Comparison of ENCODE assay signal across 9 cellular contexts in the genomic region with DNA sequence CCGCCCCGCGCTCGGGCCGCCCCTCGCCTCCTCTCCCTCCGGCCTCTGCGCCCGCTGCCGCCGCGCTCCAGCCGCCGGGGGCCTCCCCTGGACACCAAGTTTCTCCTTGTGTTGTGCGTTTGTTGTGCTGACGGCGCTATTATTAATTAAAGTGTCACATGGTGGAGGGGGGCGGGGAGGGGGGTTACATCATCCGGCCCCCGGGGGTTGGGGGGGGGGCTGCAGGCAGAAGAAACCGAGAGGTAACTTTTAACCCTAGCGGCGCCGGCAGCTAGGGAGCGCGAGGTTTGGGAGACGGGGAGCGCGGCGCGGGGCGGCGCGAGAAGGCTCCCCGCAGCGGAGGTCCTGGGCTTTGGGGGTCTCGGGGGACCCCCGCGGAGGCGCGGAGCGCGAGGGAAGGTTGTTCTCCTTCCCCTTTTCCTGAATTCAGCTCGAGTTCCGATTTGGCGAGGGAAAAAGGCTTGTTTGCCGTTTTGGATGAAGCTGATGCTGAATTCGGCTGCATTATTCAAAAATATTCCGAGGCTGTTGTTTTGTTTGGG. TPM values are rescaled to one million over a fixed set of nuclear protein-coding genes. Genes with fewer than 3 reads are reported as not detected.
A peak's percentile ranks its signal among the peaks of the same experiment; 100 is the strongest.
DNase-seq lines count a peak whose midpoint lies in the region; ATAC-seq, FAIRE-seq and TF ChIP-seq lines count a peak whose summit lies in the region.
"Had no signal": no experiment of that assay in that cellular context is flagged by ENCODE, and none has a peak within 500 bp of the region (broad histone marks: within the 10 kb centered on the region; RNA-seq: fewer than 3 reads in every experiment).

A gene (minus strand): TSS at position 117 of the 542 bp plus-strand sequence. CDS start 134 bp downstream, outside the sequence.

- H4K20me1 ChIP-seq in hepatocyte (ENCODE audit: insufficient read depth, poor library complexity, severe bottlenecking), result no peaks in the 10 kb centered on the region

- H2AFZ ChIP-seq in hepatocyte, result no peak within 1 kb of the TSS

- peak within 1 kb of the TSS; percentile 96 for H3K4me2 ChIP-seq in hepatocyte

- H3K4me1 ChIP-seq in hepatocyte (ENCODE audit: insufficient read depth), result peaks cover 28% of the 10 kb centered on the region
- H3K4me1 ChIP-seq in tibial artery, result peaks cover 5 to 47% (median 36%) of the 10 kb centered on the region in 4 donors

- no peaks in the 10 kb centered on the region for H3K9me2 ChIP-seq in hepatocyte (replicated peaks; ENCODE audit: insufficient read depth)

- H3K27ac ChIP-seq in hepatocyte, result no peak within 1 kb of the TSS
- H3K27ac ChIP-seq in tibial artery, result no peak within 1 kb of the TSS

- H3K4me3 ChIP-seq in HFF-Myc (replicated peaks; ENCODE audit: low read depth, low read length) (peak within 1 kb of the TSS; percentile 24; the same call in 1 of the 2 replicates), hepatocyte (peak within 1 kb of the TSS; percentile 16), tibial artery (peak within 1 kb of the TSS; percentile 38 to 45)

- intact Hi-C loops in tibial artery (cut with DNase I; ENCODE audit: low total_unique reads), result no loop called here

- H3K27me3 ChIP-seq in hepatocyte (peaks cover 81% of the 10 kb centered on the region), tibial artery (peaks cover 0 to 82% of the 10 kb centered on the region in 2 donors)

- FAIRE-seq in D721Med (lab: Jason Lieb, UNC), result no peak

- DNase-seq in D721Med (ENCODE audit: insufficient read length, low spot score) (peak; percentile 41), HFF-Myc (ENCODE audit: extremely low read depth, low read depth) (no peak), SK-MEL-5 (ENCODE audit: low read depth, low spot score) (peak; percentile 64), hepatocyte (ENCODE audit: low spot score) (no peak), tibial artery (no peak)
- DNase-seq in stimulated activated CD4-positive, alpha-beta T cell treated with anti-CD3 and anti-CD28 coated beads, Interleukin-4, amount 100 ng/mL, for 4 hours, result no peak

- no peaks in the 10 kb centered on the region for H3K9me3 ChIP-seq in hepatocyte (ENCODE audit: low read depth)
- no peaks in the 10 kb centered on the region for H3K9me3 ChIP-seq in tibial artery

- 2% methylated on average over 27 of the region's 49 CpGs for WGBS in hepatocyte (ENCODE audit: low lambda C conversion rate, missing lambda C conversion rate)

- TF ChIP-seq CTCF in D721Med (IDR thresholded peaks at IDR 0.05; ENCODE audit: insufficient read depth, missing control alignments) (no peak), HFF-Myc (IDR thresholded peaks at IDR 0.05; ENCODE audit: low read depth, low read length, missing control alignments) (no peak), hepatocyte (IDR thresholded peaks at IDR 0.05; ENCODE audit: poor library complexity) (no peak), tibial artery (IDR thresholded peaks at IDR 0.05) (no peak)

- H3K36me3 ChIP-seq in hepatocyte (replicated peaks; ENCODE audit: insufficient read depth, low read depth), result no peaks in the 10 kb centered on the region
- H3K36me3 ChIP-seq in tibial artery, result no peaks in the 10 kb centered on the region

- in situ Hi-C loops in SK-MEL-5 (cut with HindIII; ENCODE audit: low pct_unique_long_range_greater_than_20kb, low sequenced_read_pairs), result no loop called here

- no peak for ATAC-seq in HG03565 (IDR thresholded peaks at IDR 0.05; ENCODE audit: unreplicated experiment)
- no peak for ATAC-seq in GM21423 (IDR thresholded peaks at IDR 0.05; ENCODE audit: unreplicated experiment)

- no peaks in the 10 kb centered on the region for H3K79me2 ChIP-seq in hepatocyte

RNA-seq across cellular contexts. Expression of the gene that starts here (rescaled TPM):
- 11.1 and 11.9 TPM in 2 replicates for total RNA-seq in SK-MEL-5 (2014; rRNA removed; shearing (Covaris generic))
- 7.2 and 9.2 TPM in 2 replicates for polyA plus RNA-seq in SK-MEL-5 (2015; cell fraction: cytosol; rRNA removed)
- 10.2 and 10.5 TPM in 2 replicates for polyA plus RNA-seq in SK-MEL-5 (2015; cell fraction: nucleus; rRNA removed)
- total RNA-seq in hepatocyte, result 0.08 TPM in 1 of 2 replicates, not detected in the other
- 0.10 and 0.18 TPM in 2 replicates for polyA plus RNA-seq in hepatocyte
- total RNA-seq: RPMI7951 had no signal

Comparison
In these comparisons a context has a peak if more than half of its experiments do, and no peak if none do; other contexts are left out.
1. RNA of the gene that starts here (total RNA-seq): 11.1 to 11.9 TPM in SK-MEL-5; 0.08 TPM in hepatocyte; every median in the first group is over 10 times any median in the second.
2. DNase-seq: peak in D721Med (single experiment) and SK-MEL-5 (single experiment); none in HFF-Myc (single experiment), hepatocyte (single experiment), tibial artery (0 of 2) and stimulated activated CD4-positive, alpha-beta T cell treated with anti-CD3 and anti-CD28 coated beads, Interleukin-4, amount 100 ng/mL, for 4 hours (0 of 2).
3. Peak in every context shown above with its lines, with median percentiles within 50 percentile points of each other: H3K4me3 ChIP-seq.